In the genomic region with DNA sequence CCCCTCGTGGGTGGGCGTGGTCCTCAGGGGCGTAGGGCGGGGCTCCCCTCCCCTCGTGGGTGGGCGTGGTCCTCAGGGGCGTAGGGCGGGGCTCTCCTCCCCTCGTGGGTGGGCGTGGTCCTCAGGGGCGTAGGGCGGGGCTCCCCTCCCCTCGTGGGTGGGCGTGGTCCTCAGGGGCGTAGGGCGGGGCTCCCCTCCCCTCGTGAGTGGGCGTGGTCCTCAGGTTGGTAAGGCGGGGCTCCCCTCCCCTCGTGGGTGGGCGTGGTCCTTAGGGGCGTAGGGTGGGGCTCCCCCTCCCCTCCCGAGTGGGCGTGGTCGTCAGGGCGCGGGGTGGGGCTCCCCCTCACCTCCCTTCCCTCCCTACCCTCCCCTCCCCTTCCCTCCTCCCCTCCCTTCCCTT, we compare ENCODE assay signal across 10 cellular contexts. TPM values are rescaled to one million over a fixed set of nuclear protein-coding genes. Genes with fewer than 3 reads are reported as not detected.
DNase-seq lines count a peak whose midpoint lies in the region; ATAC-seq, FAIRE-seq and TF ChIP-seq lines count a peak whose summit lies in the region.
"Not testable (repeated sequence)": the region's sequence is repeated elsewhere in the genome, so short reads cannot be mapped to it uniquely, and the experiment has no call there.
"Had no signal": no experiment of that assay in that cellular context is flagged by ENCODE, and none has a peak within 500 bp of the region (broad histone marks: within the 10 kb centered on the region; RNA-seq: fewer than 3 reads in every experiment).

No MANE protein-coding gene starts in this region.

- not testable (repeated sequence) for TF ChIP-seq EP300 in K562 (IDR thresholded peaks at IDR 0.05; ENCODE audit: low read length)

- not testable (repeated sequence) for ATAC-seq in GM23338; RWPE2 (ENCODE audit: low read depth); K562; right cardiac atrium
- ATAC-seq in stimulated activated memory B cell treated with anti-CD40 and anti-IgM and Interleukin-4, amounts not matched to agents 10 μg/mL and 1 μg/mL and 100 μg/mL, for 72 hours, result peak; percentile 62

- WGBS in K562 (ENCODE audit: insufficient coverage, low coverage, missing lambda C conversion rate), result no CpG with 5 or more reads among the region's 27 CpGs
- 81% methylated on average over 26 of the region's 27 CpGs for WGBS in right cardiac atrium

- H4K20me1 ChIP-seq in GM23338 (replicated peaks; ENCODE audit: insufficient read depth), result peaks cover 16% of the 10 kb centered on the region
- H4K20me1 ChIP-seq in K562 (replicated peaks; ENCODE audit: control insufficient read depth, insufficient read depth, low read length), result not testable (repeated sequence)

- intact Hi-C loops in K562 (cut with micrococcal nuclease), result loop anchor here (10.0 kb wide), 1 partner anchor 47 kb away; the partner anchor contains the start of gene SLC49A3
- intact Hi-C loops in right cardiac atrium (cut with DNase I), result not testable (repeated sequence)

- H3F3A ChIP-seq in GM23338 (replicated peaks; ENCODE audit: low read depth), result not testable (repeated sequence)

- H3K9me3 Mint-ChIP-seq in GM23338; stimulated activated memory B cell treated with anti-CD40 and anti-IgM and Interleukin-4, amounts not matched to agents 10 μg/mL and 1 μg/mL and 100 μg/mL, for 72 hours: not testable (repeated sequence)

- not testable (repeated sequence) for FAIRE-seq in K562 (lab: Jason Lieb, UNC)

- H3K36me3 ChIP-seq in GM23338 (ENCODE audit: insufficient read depth) (peaks cover 18% of the 10 kb centered on the region), HEK293 (ENCODE audit: control insufficient read depth in 2 of 2, insufficient read depth in 1 of 2, low read length in 2 of 2) (peaks cover 0 to 59% of the 10 kb centered on the region in 2 experiments; a peak in 1 of 3 replicates), RWPE2 (ENCODE audit: low read depth) (peaks cover 42% of the 10 kb centered on the region), K562 (ENCODE audit: control insufficient read depth, insufficient read depth, low read length) (peaks cover 49% of the 10 kb centered on the region; the same call in 2 of the 3 replicates)

- TF ChIP-seq CTCF in GM23338 (conservative IDR thresholded peaks at IDR 0.05; ENCODE audit: low read depth in 2 of 2); HEK293 (tag by site-specific recombination; IDR thresholded peaks at IDR 0.05); RWPE2 (IDR thresholded peaks at IDR 0.05; ENCODE audit: poor library complexity, severe bottlenecking); K562 (IDR thresholded peaks at IDR 0.05 in 2 of 3, conservative IDR thresholded peaks at IDR 0.05 in 1 of 3; ENCODE audit: insufficient read depth in 2 of 3, low read depth in 1 of 3, low read length in 3 of 3): not testable (repeated sequence)

- not testable (repeated sequence) for H3K4me1 Mint-ChIP-seq in GM23338
- peaks cover 11% of the 10 kb centered on the region for H3K4me1 Mint-ChIP-seq in stimulated activated memory B cell treated with anti-CD40 and anti-IgM and Interleukin-4, amounts not matched to agents 10 μg/mL and 1 μg/mL and 100 μg/mL, for 72 hours

- H3K9me1 ChIP-seq in K562 (ENCODE audit: control insufficient read depth, insufficient read depth, low read length), result not testable (repeated sequence)

- not testable (repeated sequence) for H3K9me3 ChIP-seq in HEK293 (ENCODE audit: control insufficient read depth, insufficient read depth, low read depth, low read length); RWPE2 (ENCODE audit: severe bottlenecking); K562 (replicated peaks; ENCODE audit: control insufficient read depth, insufficient read depth, low read depth, low read length); right cardiac atrium (ENCODE audit: control insufficient read depth, low read length)

- H3K4me2 ChIP-seq in GM23338; K562 (ENCODE audit: insufficient read depth, low read length): not testable (repeated sequence)

- peaks cover 26% of the 10 kb centered on the region for H3K79me2 ChIP-seq in GM23338 (replicated peaks; ENCODE audit: insufficient read depth)
- peaks cover 21% of the 10 kb centered on the region for H3K79me2 ChIP-seq in K562 (ENCODE audit: control insufficient read depth, insufficient read depth, low read length)

- H3K27me3 ChIP-seq in GM23338 (ENCODE audit: insufficient read depth); RWPE2 (ENCODE audit: insufficient read depth, poor library complexity, severe bottlenecking); K562 (ENCODE audit: control insufficient read depth in 2 of 2, insufficient read depth in 2 of 2, low read length in 2 of 2); right cardiac atrium (ENCODE audit: control insufficient read depth, insufficient read depth): not testable (repeated sequence)

- not testable (repeated sequence) for BruUV-seq in K562 (replicated peaks; lab: Mats Ljungman, UMichigan)

- not testable (repeated sequence) for H3K9me2 ChIP-seq in GM23338 (ENCODE audit: insufficient read depth)

- not testable (repeated sequence) for TF ChIP-seq RAD21 in K562 (CRISPR knock-in tag; conservative IDR thresholded peaks at IDR 0.05 in 1 of 2, IDR thresholded peaks at IDR 0.05 in 1 of 2)

- not testable (repeated sequence) for TF ChIP-seq POLR2A in K562 (conservative IDR thresholded peaks at IDR 0.05)

- POLR2A ChIA-PET in HEK293 (lab: Yijun Ruan, JAX); K562 (lab: Yijun Ruan, JAX): not testable (repeated sequence)

- not testable (repeated sequence) for H3K4me1 ChIP-seq in GM23338 (ENCODE audit: insufficient read depth); HEK293 (ENCODE audit: control insufficient read depth, insufficient read depth, low read length); RWPE2 (ENCODE audit: insufficient read depth, poor library complexity, severe bottlenecking); right cardiac atrium (ENCODE audit: control insufficient read depth, insufficient read depth, low read length)
- H3K4me1 ChIP-seq in K562 (replicated peaks in 1 of 2; ENCODE audit: control insufficient read depth in 2 of 2, insufficient read depth in 2 of 2, low read length in 2 of 2), result peaks cover 9 to 41% of the 10 kb centered on the region in 2 experiments

- H3K4me3 Mint-ChIP-seq in GM23338; stimulated activated memory B cell treated with anti-CD40 and anti-IgM and Interleukin-4, amounts not matched to agents 10 μg/mL and 1 μg/mL and 100 μg/mL, for 72 hours: not testable (repeated sequence)

- not testable (repeated sequence) for H3K9ac ChIP-seq in K562 (ENCODE audit: insufficient read depth in 1 of 2, low read depth in 2 of 2, low read length in 2 of 2)

- peaks cover 44% of the 10 kb centered on the region for H3K36me3 Mint-ChIP-seq in GM23338 (ENCODE audit: low read depth)
- H3K36me3 Mint-ChIP-seq in stimulated activated memory B cell treated with anti-CD40 and anti-IgM and Interleukin-4, amounts not matched to agents 10 μg/mL and 1 μg/mL and 100 μg/mL, for 72 hours, result peaks cover 39% of the 10 kb centered on the region

- not testable (repeated sequence) for H3K27me3 Mint-ChIP-seq in GM23338 (ENCODE audit: insufficient read depth, low read depth, poor library complexity); stimulated activated memory B cell treated with anti-CD40 and anti-IgM and Interleukin-4, amounts not matched to agents 10 μg/mL and 1 μg/mL and 100 μg/mL, for 72 hours

- CTCF ChIA-PET in HEK293 (lab: Yijun Ruan, JAX); K562 (lab: Yijun Ruan, JAX; ENCODE audit: low intra/inter-chr PET ratio): not testable (repeated sequence)

- in situ Hi-C loops in K562 (cut with MboI), result not testable (repeated sequence)

- H3K4me3 ChIP-seq in GM23338; HEK293 (ENCODE audit: low read depth, low read length); RWPE2 (ENCODE audit: severe bottlenecking); K562; right cardiac atrium (ENCODE audit: low read length): not testable (repeated sequence)

- DNase-seq in GM23338 (ENCODE audit: low spot score), result peak; percentile 36
- peak; percentile 13 for DNase-seq in NCI-H82 (lab: John Stamatoyannopoulos, UW)
- peak; percentile 36 for DNase-seq in RWPE2 (ENCODE audit: low spot score)
- peak; percentile 69 to 83 (median 76) for DNase-seq in K562 (ENCODE audit: extremely low read depth in 1 of 4, low spot score in 3 of 4)
- DNase-seq in right cardiac atrium, result peak in 2 of 3 donors; percentile 40 to 66
- DNase-seq in iPS-NIHi7 (ENCODE audit: extremely low spot score), result peak; percentile 24

- H3K27ac ChIP-seq in GM23338 (ENCODE audit: low read depth); HEK293 (ENCODE audit: extremely low read depth, low read depth, low read length); RWPE2 (ENCODE audit: poor library complexity, severe bottlenecking); K562 (ENCODE audit: extremely low read depth, low read depth, low read length); right cardiac atrium (ENCODE audit: low read length): not testable (repeated sequence)

- H2AFZ ChIP-seq in GM23338; K562 (ENCODE audit: low read depth, low read length): not testable (repeated sequence)

- not testable (repeated sequence) for H3K27ac Mint-ChIP-seq in GM23338; stimulated activated memory B cell treated with anti-CD40 and anti-IgM and Interleukin-4, amounts not matched to agents 10 μg/mL and 1 μg/mL and 100 μg/mL, for 72 hours

RNA-seq across cellular contexts. Expression of gene PCGF3, which starts 26.3 kb away (rescaled TPM):
- total RNA-seq in GM23338 (2014; rRNA removed; shearing (Covaris generic)), result 49.0 and 53.8 TPM in 2 replicates
- polyA plus RNA-seq in GM23338 (2016; fragmentation: Nextera tagmentation; extraction: Ambion mirVana) (31.0 and 33.1 TPM in 2 replicates), K562 (2011; rRNA removed) (37.2 and 42.2 TPM in 2 replicates), K562 (2014; fragmentation: Illumina TruSeq; extraction: Trizol) (18.9 and 20.4 TPM in 2 replicates), K562 (2014; fragmentation: Nextera tagmentation; extraction: Ambion mirVana) (1 to 10 TPM; 2.6 to 4.3 TPM), K562 (2014; rRNA removed) (40.1 and 40.2 TPM in 2 replicates), right cardiac atrium (30.1 TPM)
- 122 and 175 TPM in 2 replicates for total RNA-seq in K562 (2011; cell fraction: chromatin; rRNA removed; ENCODE audit: low replicate concordance)
- total RNA-seq in K562 (2011; cell fraction: nucleolus; rRNA removed), result 123 and 128 TPM in 2 replicates
- 119 and 129 TPM in 2 replicates for total RNA-seq in K562 (2011; cell fraction: nucleoplasm; rRNA removed)
- total RNA-seq in K562 (2014; rRNA removed) (31.3 and 39.9 TPM in 2 replicates), K562 (2014; rRNA removed; fragmentation: Illumina TruSeq; extraction: Trizol) (13.3 and 14.7 TPM in 2 replicates), K562 (2015; rRNA removed; fragmentation: Illumina TruSeq; extraction: Trizol) (19.1 and 20.3 TPM in 2 replicates), K562 (2021) (39.6 and 46.1 TPM in 2 replicates), right cardiac atrium (10 to 100 TPM; 25.0 to 28.6 (median 26.4) TPM)
- polyA plus RNA-seq in K562 (2011; cell fraction: cytosol; rRNA removed), result 35.7 and 39.0 TPM in 2 replicates
- polyA plus RNA-seq in K562 (2011; cell fraction: nucleus; rRNA removed), result 197 and 242 TPM in 2 replicates
- polyA plus RNA-seq in K562 (2012), result 22.9 and 34.4 TPM in 2 replicates
- 25.9 and 30.6 TPM in 2 replicates for polyA minus RNA-seq in K562 (2011; rRNA and poly(A)+ RNA removed)
- 22.7 and 34.9 TPM in 2 replicates for polyA minus RNA-seq in K562 (2011; cell fraction: cytosol; rRNA and poly(A)+ RNA removed)
- polyA minus RNA-seq in K562 (2011; cell fraction: nucleus; rRNA and poly(A)+ RNA removed), result 74.0 and 79.4 TPM in 2 replicates

RNA-seq across cellular contexts. Expression of gene SLC49A3, which starts 43.0 kb away (rescaled TPM):
- total RNA-seq in GM23338 (2014; rRNA removed; shearing (Covaris generic)), result 2.6 and 3.7 TPM in 2 replicates
- 1.1 and 1.3 TPM in 2 replicates for polyA plus RNA-seq in GM23338 (2016; fragmentation: Nextera tagmentation; extraction: Ambion mirVana)
- not detected in 2 replicates for total RNA-seq in K562 (2011; cell fraction: chromatin; rRNA removed; ENCODE audit: low replicate concordance)
- total RNA-seq in K562 (2011; cell fraction: nucleolus; rRNA removed), result 0.39 TPM in 1 of 2 replicates, not detected in the other
- total RNA-seq in K562 (2011; cell fraction: nucleoplasm; rRNA removed), result 0.61 TPM in 1 of 2 replicates, not detected in the other
- total RNA-seq in K562 (2014; rRNA removed), result not detected in 2 replicates
- not detected in 2 replicates for total RNA-seq in K562 (2014; rRNA removed; fragmentation: Illumina TruSeq; extraction: Trizol)
- total RNA-seq in K562 (2015; rRNA removed; fragmentation: Illumina TruSeq; extraction: Trizol), result not detected in 2 replicates
- 0.24 and 0.29 TPM in 2 replicates for total RNA-seq in K562 (2021)
- polyA plus RNA-seq in K562 (2011; rRNA removed), result not detected in 2 replicates
- polyA plus RNA-seq in K562 (2011; cell fraction: cytosol; rRNA removed), result 0.03 and 0.22 TPM in 2 replicates
- polyA plus RNA-seq in K562 (2011; cell fraction: nucleus; rRNA removed), result 0.25 and 0.55 TPM in 2 replicates
- polyA plus RNA-seq in K562 (2012), result 0.21 and 0.30 TPM in 2 replicates
- polyA plus RNA-seq in K562 (2014; fragmentation: Illumina TruSeq; extraction: Trizol), result not detected in 2 replicates
- not detected for polyA plus RNA-seq in K562 (2014; fragmentation: Nextera tagmentation; extraction: Ambion mirVana)
- polyA plus RNA-seq in K562 (2014; rRNA removed), result 0.18 and 0.41 TPM in 2 replicates
- polyA minus RNA-seq in K562 (2011; rRNA and poly(A)+ RNA removed), result not detected in 2 replicates
- polyA minus RNA-seq in K562 (2011; cell fraction: cytosol; rRNA and poly(A)+ RNA removed), result not detected in 2 replicates
- polyA minus RNA-seq in K562 (2011; cell fraction: nucleus; rRNA and poly(A)+ RNA removed), result not detected in 2 replicates
- 10 to 100 TPM; 13.7 to 19.5 (median 16.9) TPM for total RNA-seq in right cardiac atrium
- polyA plus RNA-seq in right cardiac atrium, result 10.6 TPM
- total RNA-seq: Daoy, G401 had no signal

RNA-seq across cellular contexts. Expression of gene MYL5, which starts 57.6 kb away (rescaled TPM):
- 2.2 and 4.4 TPM in 2 replicates for total RNA-seq in GM23338 (2014; rRNA removed; shearing (Covaris generic))
- 3.0 and 5.7 TPM in 2 replicates for polyA plus RNA-seq in GM23338 (2016; fragmentation: Nextera tagmentation; extraction: Ambion mirVana)
- total RNA-seq in K562 (2011; cell fraction: chromatin; rRNA removed; ENCODE audit: low replicate concordance), result 13.3 and 32.0 TPM in 2 replicates
- 19.7 and 19.9 TPM in 2 replicates for total RNA-seq in K562 (2011; cell fraction: nucleolus; rRNA removed)
- 9.6 and 13.4 TPM in 2 replicates for total RNA-seq in K562 (2011; cell fraction: nucleoplasm; rRNA removed)
- total RNA-seq in K562 (2014; rRNA removed), result 4.9 and 6.2 TPM in 2 replicates
- 2.6 and 3.1 TPM in 2 replicates for total RNA-seq in K562 (2014; rRNA removed; fragmentation: Illumina TruSeq; extraction: Trizol)
- total RNA-seq in K562 (2015; rRNA removed; fragmentation: Illumina TruSeq; extraction: Trizol), result 5.1 and 5.9 TPM in 2 replicates
- 9.1 and 10.0 TPM in 2 replicates for total RNA-seq in K562 (2021)
- polyA plus RNA-seq in K562 (2011; rRNA removed), result 3.8 and 4.1 TPM in 2 replicates
- polyA plus RNA-seq in K562 (2011; cell fraction: cytosol; rRNA removed), result 2.8 TPM in 2 replicates
- 18.2 and 29.5 TPM in 2 replicates for polyA plus RNA-seq in K562 (2011; cell fraction: nucleus; rRNA removed)
- polyA plus RNA-seq in K562 (2012), result 9.3 and 13.7 TPM in 2 replicates
- 3.4 and 5.5 TPM in 2 replicates for polyA plus RNA-seq in K562 (2014; fragmentation: Illumina TruSeq; extraction: Trizol)
- polyA plus RNA-seq in K562 (2014; fragmentation: Nextera tagmentation; extraction: Ambion mirVana), result 1 to 10 TPM; 1.4 TPM
- 6.0 and 6.9 TPM in 2 replicates for polyA plus RNA-seq in K562 (2014; rRNA removed)
- polyA minus RNA-seq in K562 (2011; rRNA and poly(A)+ RNA removed), result 3.1 and 4.0 TPM in 2 replicates
- polyA minus RNA-seq in K562 (2011; cell fraction: cytosol; rRNA and poly(A)+ RNA removed), result 0.76 and 1.5 TPM in 2 replicates
- 11.0 and 13.6 TPM in 2 replicates for polyA minus RNA-seq in K562 (2011; cell fraction: nucleus; rRNA and poly(A)+ RNA removed)
- 1 to 10 TPM; 4.0 to 6.0 (median 4.7) TPM for total RNA-seq in right cardiac atrium
- 3.8 TPM for polyA plus RNA-seq in right cardiac atrium

RNA-seq across cellular contexts. Expression of gene ATP5ME, which starts 57.9 kb away (rescaled TPM):
- 60.5 and 149 TPM in 2 replicates for total RNA-seq in GM23338 (2014; rRNA removed; shearing (Covaris generic))
- polyA plus RNA-seq in GM23338 (2016; fragmentation: Nextera tagmentation; extraction: Ambion mirVana) (2,021 and 2,519 TPM in 2 replicates), K562 (2011; rRNA removed) (573 and 595 TPM in 2 replicates), K562 (2014; fragmentation: Illumina TruSeq; extraction: Trizol) (632 and 822 TPM in 2 replicates), K562 (2014; fragmentation: Nextera tagmentation; extraction: Ambion mirVana) (1,000 to 10,000 TPM; 2,400 to 2,480 TPM), K562 (2014; rRNA removed) (987 and 1,053 TPM in 2 replicates), right cardiac atrium (1,352 TPM)
- 72.8 and 88.6 TPM in 2 replicates for total RNA-seq in K562 (2011; cell fraction: chromatin; rRNA removed; ENCODE audit: low replicate concordance)
- total RNA-seq in K562 (2011; cell fraction: nucleolus; rRNA removed), result 122 and 189 TPM in 2 replicates
- 125 and 130 TPM in 2 replicates for total RNA-seq in K562 (2011; cell fraction: nucleoplasm; rRNA removed)
- total RNA-seq in K562 (2014; rRNA removed) (746 and 978 TPM in 2 replicates), K562 (2014; rRNA removed; fragmentation: Illumina TruSeq; extraction: Trizol) (839 and 887 TPM in 2 replicates), K562 (2015; rRNA removed; fragmentation: Illumina TruSeq; extraction: Trizol) (914 and 930 TPM in 2 replicates), K562 (2021) (509 and 535 TPM in 2 replicates), right cardiac atrium (100 to 1,000 TPM; 689 to 911 (median 734) TPM)
- 589 and 678 TPM in 2 replicates for polyA plus RNA-seq in K562 (2011; cell fraction: cytosol; rRNA removed)
- 222 and 265 TPM in 2 replicates for polyA plus RNA-seq in K562 (2011; cell fraction: nucleus; rRNA removed)
- 689 and 2,439 TPM in 2 replicates for polyA plus RNA-seq in K562 (2012)
- polyA minus RNA-seq in K562 (2011; rRNA and poly(A)+ RNA removed), result 147 and 173 TPM in 2 replicates
- polyA minus RNA-seq in K562 (2011; cell fraction: cytosol; rRNA and poly(A)+ RNA removed), result 96.7 and 103 TPM in 2 replicates
- 41.5 and 69.1 TPM in 2 replicates for polyA minus RNA-seq in K562 (2011; cell fraction: nucleus; rRNA and poly(A)+ RNA removed)

Comparison
In these comparisons a context has a peak if more than half of its experiments do, and no peak if none do; other contexts are left out.
1. DNase-seq: peak in every context shown above with its lines; median percentile 76 in K562; 53 in right cardiac atrium; 36 in GM23338; 36 in RWPE2; 24 in iPS-NIHi7; 13 in NCI-H82.